8 cellular contexts compared by ENCODE assay signal in genomic region chr22:37428649-37429586, GRCh38. TPM values are rescaled to one million over a fixed set of nuclear protein-coding genes. Genes with fewer than 3 reads are reported as not detected.
A peak's percentile ranks its signal among the peaks of the same experiment; 100 is the strongest.
DNase-seq lines count a peak whose midpoint lies in the region; ATAC-seq, FAIRE-seq and TF ChIP-seq lines count a peak whose summit lies in the region.

No MANE protein-coding gene starts in this region.

- no peak overlapping the region for H3K14ac ChIP-seq in H1 (ENCODE audit: insufficient read length)

- peaks cover 11% of the 10 kb centered on the region; the same call in 1 of the 2 replicates for H3K23me2 ChIP-seq in H1 (ENCODE audit: low read depth, low read length)

- no peaks in the 10 kb centered on the region for H3K79me1 ChIP-seq in H1 (ENCODE audit: low read depth, low read length)

- H3K9me3 Mint-ChIP-seq in activated CD4-positive, alpha-beta memory T cell treated with anti-CD3 and anti-CD28 coated beads, Interleukin-2, amount 10 ng/mL, durations not matched to agents 7 days and 5 days = peaks cover 12% of the 10 kb centered on the region
- H3K9me3 Mint-ChIP-seq in neural progenitor cell = peaks cover 4% of the 10 kb centered on the region

- no peak overlapping the region for H4K8ac ChIP-seq in H1 (ENCODE audit: extremely low read depth, insufficient read depth, low read length)

- TF ChIP-seq POLR2A in H1 (IDR thresholded peaks at IDR 0.05; ENCODE audit: control extremely low read depth in 1 of 2, low read depth in 2 of 2, low read length in 2 of 2) = no peak

- no peak overlapping the region for H4K5ac ChIP-seq in H1 (ENCODE audit: insufficient read length, low read depth, low read length)

- H4K91ac ChIP-seq in H1 (replicated peaks; ENCODE audit: insufficient read length, low read length) = no peak overlapping the region

- no peak overlapping the region for H2AK5ac ChIP-seq in H1 (ENCODE audit: low read depth, low read length)

- TF ChIP-seq CTCF in GM10266 (IDR thresholded peaks at IDR 0.05; ENCODE audit: control insufficient read depth, insufficient read depth, low read depth, missing control alignments) (peak; percentile 66), H1 (IDR thresholded peaks at IDR 0.05; ENCODE audit: control extremely low read depth in 1 of 3, insufficient read depth in 1 of 3, low read depth in 1 of 3, low read length in 3 of 3) (peak; percentile 73 to 92 (median 90)), neural progenitor cell (IDR thresholded peaks at IDR 0.05) (peak; percentile 78)

- no peak overlapping the region for H2BK15ac ChIP-seq in H1 (ENCODE audit: low read length)

- ATAC-seq in GM21723 (IDR thresholded peaks at IDR 0.05; ENCODE audit: unreplicated experiment) (no peak), GM19023 (IDR thresholded peaks at IDR 0.05; ENCODE audit: unreplicated experiment) (no peak), GM19328 (IDR thresholded peaks at IDR 0.05; ENCODE audit: unreplicated experiment) (no peak)

- DNase-seq in GM10266 (ENCODE audit: extremely low spot score) = peak; percentile 85
- peak; percentile 15 for DNase-seq in NCI-H1048 (lab: John Stamatoyannopoulos, UW)
- DNase-seq in activated CD4-positive, alpha-beta memory T cell treated with anti-CD3 and anti-CD28 coated beads, Interleukin-2, amount 10 ng/mL, durations not matched to agents 7 days and 5 days = peak; percentile 57
- DNase-seq in H1 (ENCODE audit: low read depth in 1 of 2, low spot score in 2 of 2) = peak; percentile 56 to 83
- peak; percentile 93 for DNase-seq in neural progenitor cell (ENCODE audit: low spot score)

- no peak overlapping the region for H3K18ac ChIP-seq in H1 (ENCODE audit: extremely low read depth, low read length)

- POLR2A ChIA-PET in activated CD4-positive, alpha-beta memory T cell treated with anti-CD3 and anti-CD28 coated beads, Interleukin-2, amount 10 ng/mL, durations not matched to agents 7 days and 5 days (lab: Charles Lee) = interaction anchor here (0.7 to 1.8 kb wide), 2 partner anchors 112 to 162 kb away, joined by 3 to 7 read pairs; no protein-coding TSS in a partner anchor
- POLR2A ChIA-PET in H1 (lab: Charles Lee; ENCODE audit: partially characterized antibody) = interaction anchor here (1.1 to 1.6 kb wide), 3 partner anchors 10 to 95 kb away, joined by 3 to 4 read pairs (median 3); no protein-coding TSS in a partner anchor

- peak; percentile 80 to 84 for TF ChIP-seq RAD21 in H1 (IDR thresholded peaks at IDR 0.05 in 1 of 2, conservative IDR thresholded peaks at IDR 0.05 in 1 of 2; ENCODE audit: low read depth in 2 of 2, low read length in 2 of 2)

- peaks cover 7% of the 10 kb centered on the region for H3K36me3 Mint-ChIP-seq in activated CD4-positive, alpha-beta memory T cell treated with anti-CD3 and anti-CD28 coated beads, Interleukin-2, amount 10 ng/mL, durations not matched to agents 7 days and 5 days (ENCODE audit: low read depth)
- H3K36me3 Mint-ChIP-seq in neural progenitor cell = no peaks in the 10 kb centered on the region

- H3F3A ChIP-seq in neural progenitor cell (ENCODE audit: low read depth) = peaks cover 31% of the 10 kb centered on the region

- H3K27ac ChIP-seq in H1 (ENCODE audit: low read depth, low read length) (no peak overlapping the region), neural progenitor cell (no peak overlapping the region)

- H3K4me2 ChIP-seq in H1 (ENCODE audit: insufficient read depth in 1 of 2, low read depth in 2 of 2, low read length in 2 of 2) = no peak overlapping the region; a peak in 1 of 4 replicates
- H3K4me2 ChIP-seq in neural progenitor cell = no peak overlapping the region

- no peak overlapping the region for H3K4ac ChIP-seq in H1 (replicated peaks; ENCODE audit: insufficient read length, low read depth, low read length)

- H3K27me3 ChIP-seq in H1 (replicated peaks in 1 of 4; ENCODE audit: control insufficient read depth in 3 of 4, extremely low read depth in 1 of 4, insufficient read depth in 3 of 4, low read length in 3 of 4) = peaks cover 29 to 43% (median 38%) of the 10 kb centered on the region in 4 experiments
- H3K27me3 ChIP-seq in neural progenitor cell = peaks cover 50% of the 10 kb centered on the region

- H2AFZ ChIP-seq in H1 (ENCODE audit: low read length) (no peak overlapping the region), neural progenitor cell (replicated peaks) (no peak overlapping the region)

- peaks cover 3 to 8% of the 10 kb centered on the region in 2 experiments for H4K20me1 ChIP-seq in H1 (replicated peaks in 1 of 2; ENCODE audit: control insufficient read depth in 1 of 2, insufficient read depth in 2 of 2, low read length in 2 of 2)
- H4K20me1 ChIP-seq in neural progenitor cell (ENCODE audit: low read depth) = peaks cover 15% of the 10 kb centered on the region

- H3K27ac Mint-ChIP-seq in activated CD4-positive, alpha-beta memory T cell treated with anti-CD3 and anti-CD28 coated beads, Interleukin-2, amount 10 ng/mL, durations not matched to agents 7 days and 5 days = no peak overlapping the region
- no peak overlapping the region for H3K27ac Mint-ChIP-seq in neural progenitor cell

- H3K79me2 ChIP-seq in H1 (ENCODE audit: control insufficient read depth in 1 of 2, insufficient read depth in 2 of 2, low read length in 2 of 2) (no peaks in the 10 kb centered on the region), neural progenitor cell (ENCODE audit: low read depth) (no peaks in the 10 kb centered on the region)

- peaks cover 60% of the 10 kb centered on the region for H3K27me3 Mint-ChIP-seq in activated CD4-positive, alpha-beta memory T cell treated with anti-CD3 and anti-CD28 coated beads, Interleukin-2, amount 10 ng/mL, durations not matched to agents 7 days and 5 days
- H3K27me3 Mint-ChIP-seq in neural progenitor cell (ENCODE audit: insufficient read depth, low read depth) = peaks cover 56% of the 10 kb centered on the region

- no peak overlapping the region for H2BK5ac ChIP-seq in H1 (ENCODE audit: low read depth, low read length)

- H3K36me3 ChIP-seq in H1 (ENCODE audit: control insufficient read depth in 2 of 4, insufficient read depth in 4 of 4, low read length in 3 of 4) (no peaks in the 10 kb centered on the region), neural progenitor cell (no peaks in the 10 kb centered on the region)

- H3K4me3 ChIP-seq in H1 (ENCODE audit: extremely low read depth in 1 of 4, insufficient read depth in 2 of 4, low read depth in 3 of 4, low read length in 4 of 4) (no peak overlapping the region), neural progenitor cell (no peak overlapping the region)

- H3K4me3 Mint-ChIP-seq in activated CD4-positive, alpha-beta memory T cell treated with anti-CD3 and anti-CD28 coated beads, Interleukin-2, amount 10 ng/mL, durations not matched to agents 7 days and 5 days = no peak overlapping the region
- H3K4me3 Mint-ChIP-seq in neural progenitor cell = peak overlapping the region; percentile 65

- peaks cover 36% of the 10 kb centered on the region for H3K4me1 Mint-ChIP-seq in activated CD4-positive, alpha-beta memory T cell treated with anti-CD3 and anti-CD28 coated beads, Interleukin-2, amount 10 ng/mL, durations not matched to agents 7 days and 5 days
- peaks cover 39% of the 10 kb centered on the region for H3K4me1 Mint-ChIP-seq in neural progenitor cell

- WGBS in H1 (ENCODE audit: extremely low coverage in 1 of 2, insufficient coverage in 1 of 2, insufficient read length in 1 of 2, insufficient replicate concordance in 2 of 2, low coverage in 1 of 2, low lambda C conversion rate in 2 of 2, missing lambda C conversion rate in 1 of 2), 2 experiments = 36% methylated on average over 14 of the region's 15 CpGs; no CpG with 5 or more reads in 1 of the 2 experiments

- no peak overlapping the region for H3K9ac ChIP-seq in H1 (replicated peaks in 1 of 4; ENCODE audit: extremely low read depth in 1 of 4, low read depth in 3 of 4, low read length in 3 of 4)
- H3K9ac ChIP-seq in neural progenitor cell = no peak overlapping the region

- H3K56ac ChIP-seq in H1 (replicated peaks; ENCODE audit: insufficient read length, low read depth, low read length) = no peak overlapping the region

- H2BK120ac ChIP-seq in H1 (replicated peaks; ENCODE audit: low read depth, low read length) = no peak overlapping the region

- no peak overlapping the region for H2BK20ac ChIP-seq in H1 (ENCODE audit: low read length)

- no peak overlapping the region for H2BK12ac ChIP-seq in H1 (ENCODE audit: low read depth, low read length)

- H3K4me1 ChIP-seq in H1 (replicated peaks in 1 of 4; ENCODE audit: control insufficient read depth in 3 of 4, insufficient read depth in 4 of 4, low read length in 3 of 4) (peaks cover 0 to 24% (median 16%) of the 10 kb centered on the region in 4 experiments; a peak in 6 of 7 replicates), neural progenitor cell (peaks cover 11% of the 10 kb centered on the region)

- TF ChIP-seq EP300 in H1 (IDR thresholded peaks at IDR 0.05; ENCODE audit: borderline replicate concordance in 1 of 2, low read depth in 2 of 2, low read length in 2 of 2) = no peak

- CTCF ChIA-PET in activated CD4-positive, alpha-beta memory T cell treated with anti-CD3 and anti-CD28 coated beads, Interleukin-2, amount 10 ng/mL, durations not matched to agents 7 days and 5 days (lab: Charles Lee) = interaction anchor here (0.8 to 2.0 kb wide), 19 partner anchors 8 to 168 kb away, joined by 3 to 12 read pairs (median 3); partner anchors contain the start of gene CYTH4
- CTCF ChIA-PET in H1 (lab: Charles Lee; ENCODE audit: partially characterized antibody) = interaction anchor here (0.7 to 5.4 kb wide), 61 partner anchors 8 to 281 kb away, joined by 3 to 116 read pairs (median 5); no protein-coding TSS in a partner anchor

- H3K23ac ChIP-seq in H1 (ENCODE audit: insufficient read length) = no peak overlapping the region

- no peaks in the 10 kb centered on the region for H3K9me3 ChIP-seq in H1 (ENCODE audit: insufficient read depth in 2 of 2, low read depth in 1 of 2, low read length in 1 of 2)
- H3K9me3 ChIP-seq in neural progenitor cell (ENCODE audit: low read depth) = no peaks in the 10 kb centered on the region

- FAIRE-seq in H1 (lab: Jason Lieb, UNC) = peak; percentile 39

RNA-seq across cellular contexts. Expression of gene ELFN2, which starts 1.6 kb away (rescaled TPM):
- total RNA-seq in activated CD4-positive, alpha-beta memory T cell treated with anti-CD3 and anti-CD28 coated beads, Interleukin-2, amount 10 ng/mL, durations not matched to agents 7 days and 5 days = under 1 TPM; 0.28 to 0.38 TPM
- total RNA-seq in H1 (2021; fragmentation: NEBNext Ultra II Directional; extraction: Animal tissue kit (Norgen Biotek cat#: 25700)) = 0.63 and 0.88 TPM in 2 replicates
- polyA plus RNA-seq in H1 (2011; rRNA removed) = 0.88 and 1.3 TPM in 2 replicates
- polyA plus RNA-seq in H1 (2011; cell fraction: cytosol; rRNA removed) = 0.70 TPM
- 2.5 TPM for polyA plus RNA-seq in H1 (2011; cell fraction: nucleus; rRNA removed)
- polyA plus RNA-seq in H1 (2012, experiment 1 of 2) = 0.71 to 1.4 TPM (median 0.83 TPM) in 4 replicates
- polyA plus RNA-seq in H1 (2012, experiment 2 of 2) = 0.37 TPM
- 0.41 TPM for polyA plus RNA-seq in H1 (2013, experiment 1 of 2)
- 0.35 TPM for polyA plus RNA-seq in H1 (2013, experiment 2 of 2)
- polyA minus RNA-seq in H1 (2011; rRNA and poly(A)+ RNA removed) = 0.50 and 0.54 TPM in 2 replicates
- polyA minus RNA-seq in H1 (2011; cell fraction: cytosol; rRNA and poly(A)+ RNA removed) = 0.73 TPM
- 0.40 TPM for polyA minus RNA-seq in H1 (2011; cell fraction: nucleus; rRNA and poly(A)+ RNA removed)
- total RNA-seq in neural progenitor cell (ENCODE audit: low replicate concordance) = 0.82 and 1.1 TPM in 2 replicates

RNA-seq across cellular contexts. Expression of gene MFNG, which starts 57.3 kb away (rescaled TPM):
- 100 to 1,000 TPM; 200 to 203 TPM for total RNA-seq in activated CD4-positive, alpha-beta memory T cell treated with anti-CD3 and anti-CD28 coated beads, Interleukin-2, amount 10 ng/mL, durations not matched to agents 7 days and 5 days
- 1.7 and 1.8 TPM in 2 replicates for total RNA-seq in H1 (2021; fragmentation: NEBNext Ultra II Directional; extraction: Animal tissue kit (Norgen Biotek cat#: 25700))
- 5.5 and 8.0 TPM in 2 replicates for polyA plus RNA-seq in H1 (2011; rRNA removed)
- 5.4 TPM for polyA plus RNA-seq in H1 (2011; cell fraction: cytosol; rRNA removed)
- 11.5 TPM for polyA plus RNA-seq in H1 (2011; cell fraction: nucleus; rRNA removed)
- polyA plus RNA-seq in H1 (2012, experiment 1 of 2) = 1.7 to 3.1 TPM (median 2.6 TPM) in 4 replicates
- 1.5 TPM for polyA plus RNA-seq in H1 (2012, experiment 2 of 2)
- 2.4 TPM for polyA plus RNA-seq in H1 (2013, experiment 1 of 2)
- polyA plus RNA-seq in H1 (2013, experiment 2 of 2) = 2.8 TPM
- 1.3 and 1.6 TPM in 2 replicates for polyA minus RNA-seq in H1 (2011; rRNA and poly(A)+ RNA removed)
- 6.8 TPM for polyA minus RNA-seq in H1 (2011; cell fraction: cytosol; rRNA and poly(A)+ RNA removed)
- 4.9 TPM for polyA minus RNA-seq in H1 (2011; cell fraction: nucleus; rRNA and poly(A)+ RNA removed)
- 2.3 and 10.6 TPM in 2 replicates for total RNA-seq in neural progenitor cell (ENCODE audit: low replicate concordance)

Comparison
In these comparisons a context has a peak if more than half of its experiments do, and no peak if none do; other contexts are left out.
1. DNase-seq: peak in every context shown above with its lines; median percentile 93 in neural progenitor cell; 85 in GM10266; 70 in H1; 57 in activated CD4-positive, alpha-beta memory T cell treated with anti-CD3 and anti-CD28 coated beads, Interleukin-2, amount 10 ng/mL, durations not matched to agents 7 days and 5 days; 15 in NCI-H1048.
2. RNA of gene MFNG, which starts 57.3 kb away (total RNA-seq): 200 to 203 TPM in activated CD4-positive, alpha-beta memory T cell treated with anti-CD3 and anti-CD28 coated beads, Interleukin-2, amount 10 ng/mL, durations not matched to agents 7 days and 5 days; 2.3 to 10.6 TPM in neural progenitor cell and 1.7 to 1.8 TPM in H1; every median in the first group is over 10 times any median in the second.
3. Peak in every context shown above with its lines, with median percentiles within 50 percentile points of each other: CTCF ChIP-seq.